In the genomic region with DNA sequence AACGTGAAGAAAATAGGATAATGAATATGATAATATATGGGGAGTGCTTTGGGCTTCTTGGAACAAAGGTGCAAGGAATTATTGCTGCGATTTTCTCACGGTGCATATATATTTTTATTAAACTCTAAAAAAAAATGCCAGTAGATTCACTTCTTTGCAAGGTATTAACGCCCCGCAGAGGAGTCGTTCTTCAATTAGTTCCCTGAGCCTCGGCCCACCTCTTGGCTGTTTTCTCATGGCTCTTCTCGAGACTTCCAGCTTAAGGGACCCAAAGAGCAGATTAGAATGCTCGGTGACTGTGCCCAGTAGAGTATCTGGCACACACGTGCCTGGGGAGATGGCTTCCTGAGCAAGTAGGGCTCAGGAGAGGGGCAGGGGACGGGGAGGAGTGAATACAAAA, we compare ENCODE assay signal across 5 cellular contexts.
"Had no signal": no experiment of that assay in that cellular context is flagged by ENCODE, and none has a peak within 500 bp of the region (broad histone marks: within the 10 kb centered on the region; RNA-seq: fewer than 3 reads in every experiment).

No MANE protein-coding gene starts in this region.

- H3K4me1 Mint-ChIP-seq: IgD-negative memory B cell had no signal

- DNase-seq: IMR-90 had no signal

- H3K27ac ChIP-seq: HL-60 had no signal

- ATAC-seq: HepG2, K562 had no signal

- H3K4me3 ChIP-seq: K562 had no signal

- H3K9me3 Mint-ChIP-seq: IgD-negative memory B cell had no signal

- H3K36me3 Mint-ChIP-seq: IgD-negative memory B cell had no signal
